Comparison of ENCODE assay signal across 1 cellular context in genomic region chr20:50153500-50154377, GRCh38.
TF ChIP-seq lines count a peak whose summit lies in the region.

TSS of gene PEDS1 (minus strand) at chr20:50153723. CDS start at chr20:50153637, 86 bp downstream.

TF ChIP-seq in HepG2, 621 proteins besides CTCF, POLR2A, EP300 and RAD21 (continued from another document and continues in another):
- TF ChIP-seq ZBTB37 (CRISPR knock-in tag; IDR thresholded peaks at IDR 0.05), result no peak
- no peak for TF ChIP-seq FOXO1 (CRISPR knock-in tag; IDR thresholded peaks at IDR 0.05)
- TF ChIP-seq ZNF629 (CRISPR knock-in tag; conservative IDR thresholded peaks at IDR 0.05), result peak; percentile 85
- TF ChIP-seq ZMYM3 (CRISPR knock-in tag; IDR thresholded peaks at IDR 0.05), result peak; percentile 35
- TF ChIP-seq ZNF780A (CRISPR knock-in tag; IDR thresholded peaks at IDR 0.05), result 0 out of 2 replicates have a peak, but pooled peaks have one; percentile 35
- no peak for TF ChIP-seq TCF7 (IDR thresholded peaks at IDR 0.05; ENCODE audit: low read depth)
- peak; percentile 96 for TF ChIP-seq NFE2L1 (CRISPR knock-in tag; IDR thresholded peaks at IDR 0.05; ENCODE audit: borderline replicate concordance)
- TF ChIP-seq JUND (CRISPR knock-in tag; IDR thresholded peaks at IDR 0.05), result 0 out of 2 replicates have a peak, but pooled peaks have one; percentile 44
- no peak; the same call in 1 of the 2 replicates for TF ChIP-seq ZNF20 (CRISPR knock-in tag; IDR thresholded peaks at IDR 0.05)
- TF ChIP-seq, protein P1, sequence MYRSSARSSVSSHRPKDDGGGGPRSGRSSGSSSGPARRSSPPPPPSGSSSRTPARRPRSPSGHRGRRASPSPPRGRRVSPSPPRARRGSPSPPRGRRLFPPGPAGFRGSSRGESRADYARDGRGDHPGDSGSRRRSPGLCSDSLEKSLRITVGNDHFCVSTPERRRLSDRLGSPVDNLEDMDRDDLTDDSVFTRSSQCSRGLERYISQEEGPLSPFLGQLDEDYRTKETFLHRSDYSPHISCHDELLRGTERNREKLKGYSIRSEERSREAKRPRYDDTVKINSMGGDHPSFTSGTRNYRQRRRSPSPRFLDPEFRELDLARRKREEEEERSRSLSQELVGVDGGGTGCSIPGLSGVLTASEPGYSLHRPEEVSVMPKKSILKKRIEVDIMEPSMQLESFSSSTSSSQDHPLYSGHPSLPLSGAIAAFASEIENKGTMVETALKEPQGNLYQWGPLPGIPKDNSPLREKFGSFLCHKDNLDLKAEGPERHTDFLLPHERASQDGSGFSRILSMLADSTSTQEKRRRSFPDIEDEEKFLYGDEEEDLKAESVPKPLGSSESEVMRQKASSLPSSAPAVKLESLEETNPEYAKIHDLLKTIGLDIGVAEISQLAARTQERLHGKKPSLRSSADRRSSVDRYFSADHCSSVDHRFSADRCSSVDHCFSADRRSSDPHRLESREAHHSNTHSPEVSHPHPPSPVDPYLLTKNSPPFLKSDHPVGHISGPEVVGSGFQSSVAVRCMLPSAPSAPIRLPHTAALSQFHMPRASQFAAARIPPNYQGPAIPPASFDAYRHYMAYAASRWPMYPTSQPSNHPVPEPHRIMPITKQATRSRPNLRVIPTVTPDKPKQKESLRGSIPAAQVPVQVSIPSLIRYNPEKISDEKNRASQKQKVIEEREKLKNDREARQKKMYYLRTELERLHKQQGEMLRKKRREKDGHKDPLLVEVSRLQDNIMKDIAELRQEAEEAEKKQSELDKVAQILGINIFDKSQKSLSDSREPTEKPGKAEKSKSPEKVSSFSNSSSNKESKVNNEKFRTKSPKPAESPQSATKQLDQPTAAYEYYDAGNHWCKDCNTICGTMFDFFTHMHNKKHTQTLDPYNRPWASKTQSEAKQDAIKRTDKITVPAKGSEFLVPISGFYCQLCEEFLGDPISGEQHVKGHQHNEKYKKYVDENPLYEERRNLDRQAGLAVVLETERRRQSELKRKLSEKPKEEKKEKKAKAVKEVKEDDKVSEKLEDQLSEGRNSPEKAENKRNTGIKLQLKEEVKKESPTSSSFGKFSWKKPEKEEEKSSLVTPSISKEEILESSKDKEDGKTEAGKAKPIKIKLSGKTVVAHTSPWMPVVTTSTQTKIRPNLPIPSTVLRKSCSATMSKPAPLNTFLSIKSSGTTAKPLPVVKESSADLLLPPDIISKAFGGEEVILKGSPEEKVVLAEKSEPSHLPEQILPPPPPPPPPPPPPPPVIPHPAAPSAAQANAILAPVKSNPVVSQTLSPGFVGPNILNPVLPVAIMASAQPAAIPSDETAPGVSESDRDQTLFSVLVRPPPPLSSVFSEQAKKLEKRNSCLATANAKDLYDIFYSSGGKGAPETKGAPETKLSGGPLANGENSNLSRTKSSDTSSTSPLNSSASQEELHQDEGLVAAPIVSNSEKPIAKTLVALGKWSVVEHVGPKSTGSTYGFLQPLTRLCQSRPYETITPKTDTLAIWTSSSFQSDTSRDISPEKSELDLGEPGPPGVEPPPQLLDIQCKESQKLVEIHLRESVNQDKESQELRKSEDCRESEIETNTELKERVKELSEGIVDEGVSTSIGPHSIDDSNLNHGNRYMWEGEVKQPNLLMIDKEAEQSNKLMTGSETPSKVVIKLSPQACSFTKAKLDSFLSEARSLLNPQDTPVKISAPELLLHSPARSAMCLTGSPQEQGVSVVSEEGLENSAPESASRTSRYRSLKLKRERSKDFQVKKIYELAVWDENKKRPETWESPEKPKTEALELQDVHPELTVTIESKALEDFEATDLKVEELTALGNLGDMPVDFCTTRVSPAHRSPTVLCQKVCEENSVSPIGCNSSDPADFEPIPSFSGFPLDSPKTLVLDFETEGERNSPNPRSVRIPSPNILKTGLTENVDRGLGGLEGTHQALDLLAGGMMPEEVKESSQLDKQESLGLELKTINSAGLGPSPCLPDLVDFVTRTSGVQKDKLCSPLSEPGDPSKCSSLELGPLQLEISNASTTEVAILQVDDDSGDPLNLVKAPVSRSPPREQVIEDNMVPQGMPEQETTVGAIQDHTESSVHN (CRISPR knock-in tag; IDR thresholded peaks at IDR 0.05), result peak; percentile 97
- TF ChIP-seq EHMT2 (IDR thresholded peaks at IDR 0.05; ENCODE audit: borderline replicate concordance, low read depth, low read length), result no peak
- TF ChIP-seq ZBTB1 (CRISPR knock-in tag; IDR thresholded peaks at IDR 0.05; ENCODE audit: borderline replicate concordance), result peak; percentile 89
- TF ChIP-seq BCL3 (CRISPR knock-in tag; IDR thresholded peaks at IDR 0.05), result peak; percentile 98
- peak; percentile 50; the same call in 1 of the 2 replicates for TF ChIP-seq MTF2 (CRISPR knock-in tag; IDR thresholded peaks at IDR 0.05; ENCODE audit: borderline replicate concordance)
- TF ChIP-seq GATAD2A (CRISPR knock-in tag; IDR thresholded peaks at IDR 0.05), result no peak
- 0 out of 2 replicates have a peak, but pooled peaks have one; percentile 74 for TF ChIP-seq ZFP82 (CRISPR knock-in tag; IDR thresholded peaks at IDR 0.05; ENCODE audit: borderline replicate concordance)
- no peak; the same call in 1 of the 2 replicates for TF ChIP-seq STAG1 (CRISPR knock-in tag; IDR thresholded peaks at IDR 0.05)
- peak; percentile 70 for TF ChIP-seq ZFP91 (CRISPR knock-in tag; IDR thresholded peaks at IDR 0.05; ENCODE audit: borderline replicate concordance)
- TF ChIP-seq CENPBD1 (CRISPR knock-in tag; IDR thresholded peaks at IDR 0.05; ENCODE audit: borderline replicate concordance, low read depth), result peak; percentile 89; the same call in 1 of the 2 replicates
- TF ChIP-seq ATF7 (IDR thresholded peaks at IDR 0.05), result no peak
- TF ChIP-seq ATF7 (CRISPR knock-in tag; IDR thresholded peaks at IDR 0.05), result peak; percentile 83
- TF ChIP-seq HIVEP1 (CRISPR knock-in tag; IDR thresholded peaks at IDR 0.05), result peak; percentile 90
- peak; percentile 85; the same call in 1 of the 2 replicates for TF ChIP-seq ERF (CRISPR knock-in tag; IDR thresholded peaks at IDR 0.05)
- TF ChIP-seq KLF15 (CRISPR knock-in tag; IDR thresholded peaks at IDR 0.05; ENCODE audit: borderline replicate concordance), result peak; percentile 98
- TF ChIP-seq SMC3 (IDR thresholded peaks at IDR 0.05; ENCODE audit: low read length), result no peak
- peak in 1 of 2 experiments; percentile 47; a peak in 1 of 4 replicates for TF ChIP-seq REST (IDR thresholded peaks at IDR 0.05; ENCODE audit: borderline replicate concordance in 1 of 2, low read depth in 1 of 2, low read length in 2 of 2)
- TF ChIP-seq FOXA1 (IDR thresholded peaks at IDR 0.05), result no peak
- TF ChIP-seq FOXA1 (CRISPR knock-in tag; IDR thresholded peaks at IDR 0.05), result peak; percentile 8; the same call in 1 of the 2 replicates
- peak; percentile 65; the same call in 1 of the 2 replicates for TF ChIP-seq HOXA5 (CRISPR knock-in tag; IDR thresholded peaks at IDR 0.05)
- 0 out of 2 replicates have a peak, but pooled peaks have one; percentile 73 for TF ChIP-seq NCOA1 (CRISPR knock-in tag; IDR thresholded peaks at IDR 0.05)
- no peak for TF ChIP-seq CHD4 (IDR thresholded peaks at IDR 0.05; ENCODE audit: borderline replicate concordance, low read length)
- TF ChIP-seq ARID2 (CRISPR knock-in tag; IDR thresholded peaks at IDR 0.05; ENCODE audit: borderline replicate concordance), result peak; percentile 99
- no peak for TF ChIP-seq ZNF615 (CRISPR knock-in tag; IDR thresholded peaks at IDR 0.05; ENCODE audit: borderline replicate concordance)
- no peak; the same call in 1 of the 2 replicates for TF ChIP-seq CC2D1A (CRISPR knock-in tag; IDR thresholded peaks at IDR 0.05)
- TF ChIP-seq, protein P2, sequence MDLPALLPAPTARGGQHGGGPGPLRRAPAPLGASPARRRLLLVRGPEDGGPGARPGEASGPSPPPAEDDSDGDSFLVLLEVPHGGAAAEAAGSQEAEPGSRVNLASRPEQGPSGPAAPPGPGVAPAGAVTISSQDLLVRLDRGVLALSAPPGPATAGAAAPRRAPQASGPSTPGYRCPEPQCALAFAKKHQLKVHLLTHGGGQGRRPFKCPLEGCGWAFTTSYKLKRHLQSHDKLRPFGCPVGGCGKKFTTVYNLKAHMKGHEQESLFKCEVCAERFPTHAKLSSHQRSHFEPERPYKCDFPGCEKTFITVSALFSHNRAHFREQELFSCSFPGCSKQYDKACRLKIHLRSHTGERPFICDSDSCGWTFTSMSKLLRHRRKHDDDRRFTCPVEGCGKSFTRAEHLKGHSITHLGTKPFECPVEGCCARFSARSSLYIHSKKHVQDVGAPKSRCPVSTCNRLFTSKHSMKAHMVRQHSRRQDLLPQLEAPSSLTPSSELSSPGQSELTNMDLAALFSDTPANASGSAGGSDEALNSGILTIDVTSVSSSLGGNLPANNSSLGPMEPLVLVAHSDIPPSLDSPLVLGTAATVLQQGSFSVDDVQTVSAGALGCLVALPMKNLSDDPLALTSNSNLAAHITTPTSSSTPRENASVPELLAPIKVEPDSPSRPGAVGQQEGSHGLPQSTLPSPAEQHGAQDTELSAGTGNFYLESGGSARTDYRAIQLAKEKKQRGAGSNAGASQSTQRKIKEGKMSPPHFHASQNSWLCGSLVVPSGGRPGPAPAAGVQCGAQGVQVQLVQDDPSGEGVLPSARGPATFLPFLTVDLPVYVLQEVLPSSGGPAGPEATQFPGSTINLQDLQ (CRISPR knock-in tag; IDR thresholded peaks at IDR 0.05), result peak; percentile 66; the same call in 1 of the 2 replicates
- no peak for TF ChIP-seq TRIM24 (CRISPR knock-in tag; IDR thresholded peaks at IDR 0.05)
- TF ChIP-seq ZNF75D (CRISPR knock-in tag; IDR thresholded peaks at IDR 0.05; ENCODE audit: borderline replicate concordance), result no peak
- TF ChIP-seq HNRNPLL (IDR thresholded peaks at IDR 0.05; ENCODE audit: low read depth, low read length, poor library complexity, severe bottlenecking), result peak; percentile 70
- no peak for TF ChIP-seq SSRP1 (CRISPR knock-in tag; IDR thresholded peaks at IDR 0.05)
- peak; percentile 69; the same call in 1 of the 2 replicates for TF ChIP-seq FIP1L1 (IDR thresholded peaks at IDR 0.05; ENCODE audit: borderline replicate concordance, insufficient read depth, low read depth, low read length)
- peak; percentile 84 for TF ChIP-seq LBX2 (CRISPR knock-in tag; IDR thresholded peaks at IDR 0.05; ENCODE audit: borderline replicate concordance)
- no peak for TF ChIP-seq NONO (IDR thresholded peaks at IDR 0.05)
- peak; percentile 91 for TF ChIP-seq NONO (CRISPR knock-in tag; conservative IDR thresholded peaks at IDR 0.05)
- TF ChIP-seq GTF3A (CRISPR knock-in tag; conservative IDR thresholded peaks at IDR 0.05), result 0 out of 2 replicates have a peak, but pooled peaks have one; percentile 76
- TF ChIP-seq ZNF644 (CRISPR knock-in tag; IDR thresholded peaks at IDR 0.05; ENCODE audit: low read depth), result peak; percentile 48
